17 cellular contexts compared by ENCODE assay signal in genomic region chr19:19751846-19752245, GRCh38. TPM values are rescaled to one million over a fixed set of nuclear protein-coding genes. Genes with fewer than 3 reads are reported as not detected.
A peak's percentile ranks its signal among the peaks of the same experiment; 100 is the strongest.
DNase-seq lines count a peak whose midpoint lies in the region; ATAC-seq, FAIRE-seq and TF ChIP-seq lines count a peak whose summit lies in the region.
"Had no signal": no experiment of that assay in that cellular context is flagged by ENCODE, and none has a peak within 500 bp of the region (broad histone marks: within the 10 kb centered on the region; RNA-seq: fewer than 3 reads in every experiment).

No MANE protein-coding gene starts in this region.

- H3K4me2 ChIP-seq in osteoblast (ENCODE audit: insufficient read depth, low read length) (no peak overlapping the region), MM.1S (ENCODE audit: low read depth, low read length) (no peak overlapping the region)
- H3K4me2 ChIP-seq: BLaER1 treated with 17β-estradiol and CSF1 and Interleukin-3, amounts not matched to agents 10 nM and 100 nM had no signal

- H3K27me3 Mint-ChIP-seq in stimulated activated memory B cell treated with anti-CD40 and anti-IgM and Interleukin-4, amounts not matched to agents 10 μg/mL and 1 μg/mL and 100 μg/mL, for 72 hours, result no peaks in the 10 kb centered on the region
- H3K27me3 Mint-ChIP-seq in chondrocyte (ENCODE audit: low read depth), result no peaks in the 10 kb centered on the region
- H3K27me3 Mint-ChIP-seq: CD4-positive, CD25-positive, alpha-beta regulatory T cell had no signal

- H4K20me1 ChIP-seq in osteoblast (ENCODE audit: insufficient read depth, low read length) (no peaks in the 10 kb centered on the region), MM.1S (ENCODE audit: insufficient read depth, low read length) (no peaks in the 10 kb centered on the region)
- H4K20me1 ChIP-seq: BLaER1 treated with 17β-estradiol and CSF1 and Interleukin-3, amounts not matched to agents 10 nM and 100 nM had no signal

- no peaks in the 10 kb centered on the region for H3K9me3 Mint-ChIP-seq in stimulated activated memory B cell treated with anti-CD40 and anti-IgM and Interleukin-4, amounts not matched to agents 10 μg/mL and 1 μg/mL and 100 μg/mL, for 72 hours
- peaks cover 8% of the 10 kb centered on the region for H3K9me3 Mint-ChIP-seq in chondrocyte (ENCODE audit: low read depth)

- H2AFZ ChIP-seq in osteoblast (ENCODE audit: low read length) (no peak overlapping the region), MM.1S (ENCODE audit: low read length) (no peak overlapping the region)

- no peaks in the 10 kb centered on the region for H3F3A ChIP-seq in MM.1S (ENCODE audit: insufficient read depth, low read length)

- no peak for ATAC-seq in HG02938 (IDR thresholded peaks at IDR 0.05; ENCODE audit: unreplicated experiment)
- no peak for ATAC-seq in stimulated activated memory B cell treated with anti-CD40 and anti-IgM and Interleukin-4, amounts not matched to agents 10 μg/mL and 1 μg/mL and 100 μg/mL, for 72 hours
- ATAC-seq: HepG2 had no signal

- no peaks in the 10 kb centered on the region for H3K9me2 ChIP-seq in MM.1S (replicated peaks; ENCODE audit: insufficient read depth, low read length)

- no peak overlapping the region for H3K27ac ChIP-seq in coronary artery
- no peak overlapping the region for H3K27ac ChIP-seq in kidney (ENCODE audit: low read depth in 2 of 2, low read length in 2 of 2)
- H3K27ac ChIP-seq in osteoblast (ENCODE audit: low read depth, low read length), result no peak overlapping the region
- H3K27ac ChIP-seq in MM.1S (ENCODE audit: low read length), result no peak overlapping the region
- H3K27ac ChIP-seq: BLaER1 treated with 17β-estradiol and CSF1 and Interleukin-3, amounts not matched to agents 10 nM and 100 nM had no signal

- no peaks in the 10 kb centered on the region for H3K36me3 Mint-ChIP-seq in stimulated activated memory B cell treated with anti-CD40 and anti-IgM and Interleukin-4, amounts not matched to agents 10 μg/mL and 1 μg/mL and 100 μg/mL, for 72 hours
- H3K36me3 Mint-ChIP-seq in chondrocyte (ENCODE audit: low read depth), result no peaks in the 10 kb centered on the region
- H3K36me3 Mint-ChIP-seq: CD4-positive, CD25-positive, alpha-beta regulatory T cell had no signal

- intact Hi-C loops in kidney (cut with DNase I), result no loop called here

- no peak for TF ChIP-seq CTCF in coronary artery (IDR thresholded peaks at IDR 0.05)
- TF ChIP-seq CTCF in kidney (IDR thresholded peaks at IDR 0.05; ENCODE audit: borderline replicate concordance, extremely low read depth, insufficient read depth), result no peak
- no peak for TF ChIP-seq CTCF in osteoblast (IDR thresholded peaks at IDR 0.05; ENCODE audit: extremely low read depth, low read depth, low read length)
- TF ChIP-seq CTCF in MM.1S (IDR thresholded peaks at IDR 0.05; ENCODE audit: low read length), result no peak
- TF ChIP-seq CTCF in chondrocyte (IDR thresholded peaks at IDR 0.05), result no peak

- H3K4me3 ChIP-seq in coronary artery (no peak overlapping the region), kidney (ENCODE audit: low read length in 2 of 2) (no peak overlapping the region), osteoblast (ENCODE audit: insufficient read depth, low read length) (no peak overlapping the region), MM.1S (ENCODE audit: low read length) (no peak overlapping the region)
- H3K4me3 ChIP-seq: BLaER1 treated with 17β-estradiol and CSF1 and Interleukin-3, amounts not matched to agents 10 nM and 100 nM had no signal

- no peaks in the 10 kb centered on the region for H3K36me3 ChIP-seq in kidney (ENCODE audit: control insufficient read depth in 1 of 2, insufficient read depth in 2 of 2, low read length in 2 of 2)
- no peaks in the 10 kb centered on the region for H3K36me3 ChIP-seq in osteoblast (ENCODE audit: insufficient read depth, low read length)
- H3K36me3 ChIP-seq in MM.1S (replicated peaks; ENCODE audit: insufficient read depth, low read length), result no peaks in the 10 kb centered on the region
- H3K36me3 ChIP-seq: BLaER1 treated with 17β-estradiol and CSF1 and Interleukin-3, amounts not matched to agents 10 nM and 100 nM had no signal

- peaks cover 5% of the 10 kb centered on the region for H3K4me1 Mint-ChIP-seq in stimulated activated memory B cell treated with anti-CD40 and anti-IgM and Interleukin-4, amounts not matched to agents 10 μg/mL and 1 μg/mL and 100 μg/mL, for 72 hours
- H3K4me1 Mint-ChIP-seq in chondrocyte (ENCODE audit: low read depth), result no peaks in the 10 kb centered on the region
- H3K4me1 Mint-ChIP-seq: CD4-positive, CD25-positive, alpha-beta regulatory T cell had no signal

- H3K27me3 ChIP-seq in osteoblast (ENCODE audit: insufficient read depth, low read length) (no peaks in the 10 kb centered on the region), MM.1S (replicated peaks; ENCODE audit: insufficient read depth, low read length) (no peaks in the 10 kb centered on the region)
- H3K27me3 ChIP-seq: BLaER1 treated with 17β-estradiol and CSF1 and Interleukin-3, amounts not matched to agents 10 nM and 100 nM had no signal

- no peaks in the 10 kb centered on the region for H3K4me1 ChIP-seq in kidney (ENCODE audit: control insufficient read depth in 1 of 2, insufficient read depth in 1 of 2, low read depth in 1 of 2, low read length in 2 of 2)
- H3K4me1 ChIP-seq in osteoblast (ENCODE audit: insufficient read depth, low read length), result no peaks in the 10 kb centered on the region
- H3K4me1 ChIP-seq in MM.1S (ENCODE audit: low read length), result no peaks in the 10 kb centered on the region
- H3K4me1 ChIP-seq: BLaER1 treated with 17β-estradiol and CSF1 and Interleukin-3, amounts not matched to agents 10 nM and 100 nM had no signal

- no peak overlapping the region for H3K4me3 Mint-ChIP-seq in stimulated activated memory B cell treated with anti-CD40 and anti-IgM and Interleukin-4, amounts not matched to agents 10 μg/mL and 1 μg/mL and 100 μg/mL, for 72 hours
- H3K4me3 Mint-ChIP-seq in chondrocyte (ENCODE audit: unreplicated experiment), result no peak overlapping the region
- H3K4me3 Mint-ChIP-seq: CD4-positive, CD25-positive, alpha-beta regulatory T cell; HFFc6 had no signal

- no peak overlapping the region for H3K9ac ChIP-seq in kidney (ENCODE audit: low read length in 2 of 2)
- no peak overlapping the region for H3K9ac ChIP-seq in MM.1S (ENCODE audit: low read length)
- H3K9ac ChIP-seq: BLaER1 treated with 17β-estradiol and CSF1 and Interleukin-3, amounts not matched to agents 10 nM and 100 nM had no signal

- no peak overlapping the region for H3K27ac Mint-ChIP-seq in stimulated activated memory B cell treated with anti-CD40 and anti-IgM and Interleukin-4, amounts not matched to agents 10 μg/mL and 1 μg/mL and 100 μg/mL, for 72 hours
- H3K27ac Mint-ChIP-seq in chondrocyte (ENCODE audit: unreplicated experiment), result no peak overlapping the region
- H3K27ac Mint-ChIP-seq: CD4-positive, CD25-positive, alpha-beta regulatory T cell; HFFc6 had no signal

- H3K79me2 ChIP-seq in osteoblast (ENCODE audit: insufficient read depth, low read length), result no peaks in the 10 kb centered on the region
- H3K79me2 ChIP-seq in MM.1S (ENCODE audit: low read length), result no peaks in the 10 kb centered on the region

- DNase-seq in 8988T (peak; percentile 6), coronary artery (ENCODE audit: low spot score) (peak; percentile 55), kidney (peak; percentile 48), osteoblast (ENCODE audit: insufficient read length, low spot score, missing footprints) (peak; percentile 78), MM.1S (no peak), chondrocyte (ENCODE audit: low spot score) (no peak)
- DNase-seq: ACHN; CD4-positive, CD25-positive, alpha-beta regulatory T cell; DMS 273 treated with DMSO at 0.1 percent for 48 hours; HCEC 1CT; HFFc6 had no signal

- H3K9me3 ChIP-seq in kidney (ENCODE audit: control insufficient read depth in 1 of 2, low read length in 2 of 2) (no peaks in the 10 kb centered on the region), osteoblast (ENCODE audit: low read depth, low read length) (no peaks in the 10 kb centered on the region), MM.1S (replicated peaks; ENCODE audit: insufficient read depth, low read length) (no peaks in the 10 kb centered on the region)

- FAIRE-seq in kidney (lab: Jason Lieb, UNC), result no peak
- FAIRE-seq: GM18507, HepG2, HTR-8/SVneo had no signal

RNA-seq across cellular contexts. Expression of gene ZNF14, which starts 18.9 kb away (rescaled TPM):
- total RNA-seq in kidney (10.2 TPM), osteoblast (6.5 and 7.4 TPM in 2 replicates), chondrocyte (3.3 to 5.0 TPM (median 3.4 TPM) in 3 replicates)
- 5.0 TPM for polyA plus RNA-seq in kidney (ENCODE audit: insufficient read depth, low read depth, low replicate concordance)

Comparison
In these comparisons a context has a peak if more than half of its experiments do, and no peak if none do; other contexts are left out.
1. DNase-seq: peak in 8988T (single experiment), coronary artery (single experiment), kidney (single experiment) and osteoblast (single experiment); none in MM.1S (single experiment) and chondrocyte (single experiment).